ENCODE assay signal across 20 cellular contexts in the genomic region with DNA sequence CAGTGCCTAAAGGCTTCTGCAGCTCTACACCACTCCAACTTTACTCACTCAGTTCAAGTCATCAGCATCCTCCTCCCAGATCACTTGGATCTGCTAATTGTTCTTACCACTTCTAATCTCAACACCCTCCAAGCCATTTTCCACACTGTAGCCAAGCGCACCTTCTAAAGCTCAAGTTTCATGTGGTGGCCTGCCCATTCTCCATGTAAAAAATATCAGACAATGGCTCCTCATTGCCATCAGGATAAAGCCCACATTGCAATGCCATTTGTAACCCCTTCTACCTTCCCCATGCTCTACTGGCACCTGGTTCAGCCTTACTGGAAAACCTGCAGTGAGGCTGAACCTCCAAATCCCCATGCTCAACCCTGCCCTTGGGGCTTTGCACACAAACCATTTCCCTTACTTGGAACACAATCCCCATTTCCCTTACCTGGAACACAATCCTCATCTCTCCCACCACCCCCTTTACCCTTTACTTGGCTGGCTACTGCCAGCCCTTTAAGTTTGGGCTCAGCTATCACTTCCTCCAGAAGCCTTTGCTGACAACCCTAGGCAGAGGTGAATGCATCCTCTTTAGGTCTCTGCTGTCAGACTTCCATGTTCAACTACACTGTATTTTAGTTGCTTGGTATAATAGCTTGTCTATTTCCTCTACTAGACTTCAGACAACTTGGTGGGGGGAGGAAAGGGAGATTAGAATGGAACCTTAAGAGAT.
A peak's percentile ranks its signal among the peaks of the same experiment; 100 is the strongest.
DNase-seq lines count a peak whose midpoint lies in the region; ATAC-seq and TF ChIP-seq lines count a peak whose summit lies in the region.
"Had no signal": no experiment of that assay in that cellular context is flagged by ENCODE, and none has a peak within 500 bp of the region (broad histone marks: within the 10 kb centered on the region; RNA-seq: fewer than 3 reads in every experiment).

No MANE protein-coding gene starts in this region.

- no peak for ATAC-seq in stimulated activated naive CD8-positive, alpha-beta T cell treated with anti-CD3 and anti-CD28 coated beads, Interleukin-15, amount 100 ng/mL, for 72 hours
- ATAC-seq in naive thymus-derived CD4-positive, alpha-beta T cell, result no peak

- no peak overlapping the region for H2AFZ ChIP-seq in MM.1S (ENCODE audit: low read length)

- H3K4me1 ChIP-seq in MM.1S (ENCODE audit: low read length), result peaks cover 54% of the 10 kb centered on the region
- no peaks in the 10 kb centered on the region for H3K4me1 ChIP-seq in naive thymus-derived CD4-positive, alpha-beta T cell (ENCODE audit: control insufficient read depth in 2 of 2, insufficient read depth in 2 of 2, low read length in 2 of 2)
- H3K4me1 ChIP-seq: BLaER1, Caco-2 had no signal

- DNase-seq in MM.1S (no peak), COR-L47 (lab: John Stamatoyannopoulos, UW) (no peak)
- DNase-seq in stimulated activated naive CD8-positive, alpha-beta T cell treated with anti-CD3 and anti-CD28 coated beads, Interleukin-15, amount 100 ng/mL, for 72 hours, result no peak
- DNase-seq in naive thymus-derived CD4-positive, alpha-beta T cell, result no peak
- DNase-seq: ACHN; Caco-2; CD4-positive, alpha-beta T cell; DMS 273 treated with DMSO at 0.1 percent for 48 hours; DND-41; GOT3; NCI-H1694; NCI-H2081; NCI-H446; NCI-H526; Right ventricle myocardium superior had no signal

- H3K27me3 ChIP-seq in MM.1S (replicated peaks; ENCODE audit: insufficient read depth, low read length), result no peaks in the 10 kb centered on the region
- H3K27me3 ChIP-seq in layer of hippocampus (ENCODE audit: control insufficient read depth, insufficient read depth, low read length), result no peaks in the 10 kb centered on the region
- H3K27me3 ChIP-seq in naive thymus-derived CD4-positive, alpha-beta T cell (ENCODE audit: control insufficient read depth in 2 of 2, insufficient read depth in 2 of 2, low read length in 2 of 2), result no peaks in the 10 kb centered on the region
- H3K27me3 ChIP-seq: BLaER1 had no signal

- H3K27ac ChIP-seq in MM.1S (ENCODE audit: low read length), result 0 out of 2 replicates have a peak overlapping the region, but pooled peaks have one; percentile 4
- peak overlapping the region; percentile 13 for H3K27ac ChIP-seq in angular gyrus (ENCODE audit: low read depth, low read length)
- peak overlapping the region; percentile 21 for H3K27ac ChIP-seq in layer of hippocampus (ENCODE audit: low read depth, low read length)
- H3K27ac ChIP-seq in temporal lobe (ENCODE audit: low read depth, low read length), result peak overlapping the region; percentile 20
- H3K27ac ChIP-seq in naive thymus-derived CD4-positive, alpha-beta T cell (ENCODE audit: low read depth, low read length), result no peak overlapping the region
- H3K27ac ChIP-seq: BLaER1 had no signal

- POLR2A ChIA-PET in naive thymus-derived CD4-positive, alpha-beta T cell (lab: Charles Lee), result no interaction called here

- peaks cover 97% of the 10 kb centered on the region for H3K79me2 ChIP-seq in MM.1S (ENCODE audit: low read length)

- H3F3A ChIP-seq in MM.1S (ENCODE audit: insufficient read depth, low read length), result peaks cover 13% of the 10 kb centered on the region; the same call in 1 of the 2 replicates

- H3K9ac ChIP-seq in MM.1S (ENCODE audit: low read length), result no peak overlapping the region
- H3K9ac ChIP-seq: BLaER1 had no signal

- H3K4me1 Mint-ChIP-seq in stimulated activated naive CD8-positive, alpha-beta T cell treated with anti-CD3 and anti-CD28 coated beads, Interleukin-15, amount 100 ng/mL, for 72 hours, result no peaks in the 10 kb centered on the region
- H3K4me1 Mint-ChIP-seq in naive thymus-derived CD4-positive, alpha-beta T cell, result peaks cover 0 to 2% (median 0%) of the 10 kb centered on the region in 7 donors

- CTCF ChIA-PET in naive thymus-derived CD4-positive, alpha-beta T cell (lab: Charles Lee), result no interaction called here

- H3K36me3 Mint-ChIP-seq in naive thymus-derived CD4-positive, alpha-beta T cell, result peaks cover 0 to 4% (median 0%) of the 10 kb centered on the region in 5 donors
- H3K36me3 Mint-ChIP-seq: IgD-negative memory B cell had no signal

- H3K4me3 Mint-ChIP-seq in stimulated activated naive CD8-positive, alpha-beta T cell treated with anti-CD3 and anti-CD28 coated beads, Interleukin-15, amount 100 ng/mL, for 72 hours, result no peak overlapping the region
- no peak overlapping the region for H3K4me3 Mint-ChIP-seq in naive thymus-derived CD4-positive, alpha-beta T cell
- H3K4me3 Mint-ChIP-seq: CD4-positive, alpha-beta T cell had no signal

- peak overlapping the region in 1 of 2 donors; percentile 4 for H3K27ac Mint-ChIP-seq in stimulated activated naive CD8-positive, alpha-beta T cell treated with anti-CD3 and anti-CD28 coated beads, Interleukin-15, amount 100 ng/mL, for 72 hours
- no peak overlapping the region for H3K27ac Mint-ChIP-seq in naive thymus-derived CD4-positive, alpha-beta T cell
- H3K27ac Mint-ChIP-seq: CD4-positive, alpha-beta T cell; IgD-negative memory B cell had no signal

- no peaks in the 10 kb centered on the region for H4K20me1 ChIP-seq in MM.1S (ENCODE audit: insufficient read depth, low read length)
- H4K20me1 ChIP-seq: BLaER1 had no signal

- H3K9me2 ChIP-seq in MM.1S (replicated peaks; ENCODE audit: insufficient read depth, low read length), result no peaks in the 10 kb centered on the region

- H3K36me3 ChIP-seq in MM.1S (replicated peaks; ENCODE audit: insufficient read depth, low read length), result no peaks in the 10 kb centered on the region
- no peaks in the 10 kb centered on the region for H3K36me3 ChIP-seq in naive thymus-derived CD4-positive, alpha-beta T cell (ENCODE audit: control insufficient read depth in 2 of 3, insufficient read depth in 3 of 3, low read length in 3 of 3)
- H3K36me3 ChIP-seq: BLaER1 had no signal

- no peaks in the 10 kb centered on the region for H3K9me3 ChIP-seq in MM.1S (replicated peaks; ENCODE audit: insufficient read depth, low read length)
- no peaks in the 10 kb centered on the region for H3K9me3 ChIP-seq in naive thymus-derived CD4-positive, alpha-beta T cell (ENCODE audit: control insufficient read depth in 2 of 3, low read length in 3 of 3)
- H3K9me3 ChIP-seq: BLaER1, Caco-2 had no signal

- H3K9me3 Mint-ChIP-seq in stimulated activated naive CD8-positive, alpha-beta T cell treated with anti-CD3 and anti-CD28 coated beads, Interleukin-15, amount 100 ng/mL, for 72 hours, result no peaks in the 10 kb centered on the region
- H3K9me3 Mint-ChIP-seq in naive thymus-derived CD4-positive, alpha-beta T cell, result no peaks in the 10 kb centered on the region
- H3K9me3 Mint-ChIP-seq: CD4-positive, alpha-beta T cell; IgD-negative memory B cell had no signal

- intact Hi-C loops in naive thymus-derived CD4-positive, alpha-beta T cell (cut with micrococcal nuclease), result no loop called here

- H3K4me3 ChIP-seq in MM.1S (ENCODE audit: low read length), result no peak overlapping the region
- no peak overlapping the region for H3K4me3 ChIP-seq in naive thymus-derived CD4-positive, alpha-beta T cell (ENCODE audit: low read length)
- H3K4me3 ChIP-seq: BLaER1 had no signal

- no peaks in the 10 kb centered on the region for H3K27me3 Mint-ChIP-seq in stimulated activated naive CD8-positive, alpha-beta T cell treated with anti-CD3 and anti-CD28 coated beads, Interleukin-15, amount 100 ng/mL, for 72 hours
- peaks cover 0 to 5% (median 0%) of the 10 kb centered on the region in 5 donors for H3K27me3 Mint-ChIP-seq in naive thymus-derived CD4-positive, alpha-beta T cell
- H3K27me3 Mint-ChIP-seq: CD4-positive, alpha-beta T cell had no signal

- TF ChIP-seq CTCF in MM.1S (IDR thresholded peaks at IDR 0.05; ENCODE audit: low read length), result no peak

- H3K4me2 ChIP-seq in MM.1S (ENCODE audit: low read depth, low read length), result no peak overlapping the region
- H3K4me2 ChIP-seq: BLaER1 had no signal
